Comparison of ENCODE assay signal across 1 cellular context in the genomic region with DNA sequence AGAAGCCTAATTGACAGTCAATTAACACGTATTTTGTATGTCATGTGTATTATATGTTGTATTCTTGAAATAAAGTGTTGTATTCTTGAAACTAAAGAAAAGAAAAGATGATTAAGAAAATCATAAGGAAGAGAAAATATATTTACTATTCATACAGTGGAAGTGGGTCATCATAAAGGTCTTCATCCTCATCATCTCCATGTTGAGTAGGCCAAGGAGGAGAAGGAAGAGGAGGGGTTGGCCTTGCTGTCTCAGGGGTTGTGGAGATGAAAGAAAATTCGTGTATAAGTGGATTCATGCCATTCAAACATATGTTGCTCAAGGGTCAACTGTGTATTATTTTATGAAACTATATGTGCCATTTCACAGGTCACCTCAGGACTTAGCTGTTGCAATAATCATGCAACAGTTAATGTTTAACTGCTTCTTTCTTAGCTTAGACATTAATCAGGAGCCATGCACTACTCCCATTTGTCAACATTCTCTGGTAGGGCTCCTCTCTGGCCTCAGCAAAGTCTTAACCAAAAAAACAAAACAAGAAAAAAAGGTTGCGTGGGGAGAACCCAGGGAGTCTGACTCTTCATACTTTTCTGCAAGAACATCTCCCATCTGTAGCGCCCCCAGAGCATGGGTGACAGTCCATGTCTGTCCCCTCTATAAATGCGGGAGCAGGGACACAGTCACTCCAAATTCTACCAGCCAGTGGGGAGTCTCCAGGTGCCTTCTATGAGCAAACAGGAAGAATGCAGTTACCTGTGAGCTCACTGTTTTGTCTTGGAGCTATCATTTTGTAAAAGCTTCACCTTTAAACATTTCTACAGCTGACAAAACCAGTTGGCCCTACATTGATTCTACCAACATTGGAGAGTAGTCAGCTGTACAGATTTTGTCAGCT.
TF ChIP-seq lines count a peak whose summit lies in the region.

No MANE protein-coding gene starts in this region.

TF ChIP-seq in HepG2, 621 proteins besides CTCF, POLR2A, EP300 and RAD21 (continued from another document and continues in another):
- TF ChIP-seq, protein P1, sequence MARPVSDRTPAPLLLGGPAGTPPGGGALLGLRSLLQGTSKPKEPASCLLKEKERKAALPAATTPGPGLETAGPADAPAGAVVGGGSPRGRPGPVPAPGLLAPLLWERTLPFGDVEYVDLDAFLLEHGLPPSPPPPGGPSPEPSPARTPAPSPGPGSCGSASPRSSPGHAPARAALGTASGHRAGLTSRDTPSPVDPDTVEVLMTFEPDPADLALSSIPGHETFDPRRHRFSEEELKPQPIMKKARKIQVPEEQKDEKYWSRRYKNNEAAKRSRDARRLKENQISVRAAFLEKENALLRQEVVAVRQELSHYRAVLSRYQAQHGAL (CRISPR knock-in tag; IDR thresholded peaks at IDR 0.05; ENCODE audit: not compliant biosample characterization) = no peak
- TF ChIP-seq, protein P2, sequence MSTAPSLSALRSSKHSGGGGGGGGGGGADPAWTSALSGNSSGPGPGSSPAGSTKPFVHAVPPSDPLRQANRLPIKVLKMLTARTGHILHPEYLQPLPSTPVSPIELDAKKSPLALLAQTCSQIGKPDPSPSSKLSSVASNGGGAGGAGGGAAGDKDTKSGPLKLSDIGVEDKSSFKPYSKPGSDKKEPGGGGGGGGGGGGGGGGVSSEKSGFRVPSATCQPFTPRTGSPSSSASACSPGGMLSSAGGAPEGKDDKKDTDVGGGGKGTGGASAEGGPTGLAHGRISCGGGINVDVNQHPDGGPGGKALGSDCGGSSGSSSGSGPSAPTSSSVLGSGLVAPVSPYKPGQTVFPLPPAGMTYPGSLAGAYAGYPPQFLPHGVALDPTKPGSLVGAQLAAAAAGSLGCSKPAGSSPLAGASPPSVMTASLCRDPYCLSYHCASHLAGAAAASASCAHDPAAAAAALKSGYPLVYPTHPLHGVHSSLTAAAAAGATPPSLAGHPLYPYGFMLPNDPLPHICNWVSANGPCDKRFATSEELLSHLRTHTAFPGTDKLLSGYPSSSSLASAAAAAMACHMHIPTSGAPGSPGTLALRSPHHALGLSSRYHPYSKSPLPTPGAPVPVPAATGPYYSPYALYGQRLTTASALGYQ (CRISPR knock-in tag; IDR thresholded peaks at IDR 0.05) = no peak
- no peak for TF ChIP-seq SNRNP70 (IDR thresholded peaks at IDR 0.05; ENCODE audit: low read depth, low read length)
- TF ChIP-seq CENPX (CRISPR knock-in tag; IDR thresholded peaks at IDR 0.05) = no peak
- TF ChIP-seq, protein P3, sequence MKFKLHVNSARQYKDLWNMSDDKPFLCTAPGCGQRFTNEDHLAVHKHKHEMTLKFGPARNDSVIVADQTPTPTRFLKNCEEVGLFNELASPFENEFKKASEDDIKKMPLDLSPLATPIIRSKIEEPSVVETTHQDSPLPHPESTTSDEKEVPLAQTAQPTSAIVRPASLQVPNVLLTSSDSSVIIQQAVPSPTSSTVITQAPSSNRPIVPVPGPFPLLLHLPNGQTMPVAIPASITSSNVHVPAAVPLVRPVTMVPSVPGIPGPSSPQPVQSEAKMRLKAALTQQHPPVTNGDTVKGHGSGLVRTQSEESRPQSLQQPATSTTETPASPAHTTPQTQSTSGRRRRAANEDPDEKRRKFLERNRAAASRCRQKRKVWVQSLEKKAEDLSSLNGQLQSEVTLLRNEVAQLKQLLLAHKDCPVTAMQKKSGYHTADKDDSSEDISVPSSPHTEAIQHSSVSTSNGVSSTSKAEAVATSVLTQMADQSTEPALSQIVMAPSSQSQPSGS (CRISPR knock-in tag; IDR thresholded peaks at IDR 0.05) = peak; percentile 44; the same call in 1 of the 2 replicates
- TF ChIP-seq, protein P4, sequence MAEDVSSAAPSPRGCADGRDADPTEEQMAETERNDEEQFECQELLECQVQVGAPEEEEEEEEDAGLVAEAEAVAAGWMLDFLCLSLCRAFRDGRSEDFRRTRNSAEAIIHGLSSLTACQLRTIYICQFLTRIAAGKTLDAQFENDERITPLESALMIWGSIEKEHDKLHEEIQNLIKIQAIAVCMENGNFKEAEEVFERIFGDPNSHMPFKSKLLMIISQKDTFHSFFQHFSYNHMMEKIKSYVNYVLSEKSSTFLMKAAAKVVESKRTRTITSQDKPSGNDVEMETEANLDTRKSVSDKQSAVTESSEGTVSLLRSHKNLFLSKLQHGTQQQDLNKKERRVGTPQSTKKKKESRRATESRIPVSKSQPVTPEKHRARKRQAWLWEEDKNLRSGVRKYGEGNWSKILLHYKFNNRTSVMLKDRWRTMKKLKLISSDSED (CRISPR knock-in tag; IDR thresholded peaks at IDR 0.05) = no peak
- TF ChIP-seq TBL1XR1 (IDR thresholded peaks at IDR 0.05; ENCODE audit: borderline replicate concordance, low read length, partially characterized antibody) = peak; percentile 57
- TF ChIP-seq ZNF460 (CRISPR knock-in tag; IDR thresholded peaks at IDR 0.05; ENCODE audit: borderline replicate concordance) = no peak
- no peak for TF ChIP-seq SIN3A (IDR thresholded peaks at IDR 0.05; ENCODE audit: borderline replicate concordance, low read depth, low read length)
- no peak for TF ChIP-seq HOXA3 (CRISPR knock-in tag; IDR thresholded peaks at IDR 0.05)
- no peak for TF ChIP-seq ZFP1 (CRISPR knock-in tag; IDR thresholded peaks at IDR 0.05)
- TF ChIP-seq ZNF331 (CRISPR knock-in tag; IDR thresholded peaks at IDR 0.05) = peak; percentile 61; the same call in 1 of the 2 replicates
- TF ChIP-seq, protein P5, sequence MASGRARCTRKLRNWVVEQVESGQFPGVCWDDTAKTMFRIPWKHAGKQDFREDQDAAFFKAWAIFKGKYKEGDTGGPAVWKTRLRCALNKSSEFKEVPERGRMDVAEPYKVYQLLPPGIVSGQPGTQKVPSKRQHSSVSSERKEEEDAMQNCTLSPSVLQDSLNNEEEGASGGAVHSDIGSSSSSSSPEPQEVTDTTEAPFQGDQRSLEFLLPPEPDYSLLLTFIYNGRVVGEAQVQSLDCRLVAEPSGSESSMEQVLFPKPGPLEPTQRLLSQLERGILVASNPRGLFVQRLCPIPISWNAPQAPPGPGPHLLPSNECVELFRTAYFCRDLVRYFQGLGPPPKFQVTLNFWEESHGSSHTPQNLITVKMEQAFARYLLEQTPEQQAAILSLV (CRISPR knock-in tag; IDR thresholded peaks at IDR 0.05; ENCODE audit: borderline replicate concordance) = no peak
- TF ChIP-seq, protein P6, sequence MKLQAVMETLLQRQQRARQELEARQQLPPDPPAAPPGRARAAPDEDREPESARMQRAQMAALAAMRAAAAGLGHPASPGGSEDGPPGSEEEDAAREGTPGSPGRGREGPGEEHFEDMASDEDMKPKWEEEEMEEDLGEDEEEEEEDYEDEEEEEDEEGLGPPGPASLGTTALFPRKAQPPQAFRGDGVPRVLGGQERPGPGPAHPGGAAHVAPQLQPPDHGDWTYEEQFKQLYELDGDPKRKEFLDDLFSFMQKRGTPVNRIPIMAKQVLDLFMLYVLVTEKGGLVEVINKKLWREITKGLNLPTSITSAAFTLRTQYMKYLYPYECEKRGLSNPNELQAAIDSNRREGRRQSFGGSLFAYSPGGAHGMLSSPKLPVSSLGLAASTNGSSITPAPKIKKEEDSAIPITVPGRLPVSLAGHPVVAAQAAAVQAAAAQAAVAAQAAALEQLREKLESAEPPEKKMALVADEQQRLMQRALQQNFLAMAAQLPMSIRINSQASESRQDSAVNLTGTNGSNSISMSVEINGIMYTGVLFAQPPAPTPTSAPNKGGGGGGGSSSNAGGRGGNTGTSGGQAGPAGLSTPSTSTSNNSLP (IDR thresholded peaks at IDR 0.05; ENCODE audit: low read depth, low read length) = peak; percentile 85
- TF ChIP-seq REXO4 (CRISPR knock-in tag; IDR thresholded peaks at IDR 0.05; ENCODE audit: borderline replicate concordance) = no peak
- TF ChIP-seq, protein P7, sequence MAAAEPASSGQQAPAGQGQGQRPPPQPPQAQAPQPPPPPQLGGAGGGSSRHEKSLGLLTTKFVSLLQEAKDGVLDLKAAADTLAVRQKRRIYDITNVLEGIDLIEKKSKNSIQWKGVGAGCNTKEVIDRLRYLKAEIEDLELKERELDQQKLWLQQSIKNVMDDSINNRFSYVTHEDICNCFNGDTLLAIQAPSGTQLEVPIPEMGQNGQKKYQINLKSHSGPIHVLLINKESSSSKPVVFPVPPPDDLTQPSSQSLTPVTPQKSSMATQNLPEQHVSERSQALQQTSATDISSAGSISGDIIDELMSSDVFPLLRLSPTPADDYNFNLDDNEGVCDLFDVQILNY (CRISPR knock-in tag; conservative IDR thresholded peaks at IDR 0.05) = no peak
- TF ChIP-seq ZNF260 (CRISPR knock-in tag; IDR thresholded peaks at IDR 0.05; ENCODE audit: borderline replicate concordance, low read depth) = no peak
- TF ChIP-seq, protein P8, sequence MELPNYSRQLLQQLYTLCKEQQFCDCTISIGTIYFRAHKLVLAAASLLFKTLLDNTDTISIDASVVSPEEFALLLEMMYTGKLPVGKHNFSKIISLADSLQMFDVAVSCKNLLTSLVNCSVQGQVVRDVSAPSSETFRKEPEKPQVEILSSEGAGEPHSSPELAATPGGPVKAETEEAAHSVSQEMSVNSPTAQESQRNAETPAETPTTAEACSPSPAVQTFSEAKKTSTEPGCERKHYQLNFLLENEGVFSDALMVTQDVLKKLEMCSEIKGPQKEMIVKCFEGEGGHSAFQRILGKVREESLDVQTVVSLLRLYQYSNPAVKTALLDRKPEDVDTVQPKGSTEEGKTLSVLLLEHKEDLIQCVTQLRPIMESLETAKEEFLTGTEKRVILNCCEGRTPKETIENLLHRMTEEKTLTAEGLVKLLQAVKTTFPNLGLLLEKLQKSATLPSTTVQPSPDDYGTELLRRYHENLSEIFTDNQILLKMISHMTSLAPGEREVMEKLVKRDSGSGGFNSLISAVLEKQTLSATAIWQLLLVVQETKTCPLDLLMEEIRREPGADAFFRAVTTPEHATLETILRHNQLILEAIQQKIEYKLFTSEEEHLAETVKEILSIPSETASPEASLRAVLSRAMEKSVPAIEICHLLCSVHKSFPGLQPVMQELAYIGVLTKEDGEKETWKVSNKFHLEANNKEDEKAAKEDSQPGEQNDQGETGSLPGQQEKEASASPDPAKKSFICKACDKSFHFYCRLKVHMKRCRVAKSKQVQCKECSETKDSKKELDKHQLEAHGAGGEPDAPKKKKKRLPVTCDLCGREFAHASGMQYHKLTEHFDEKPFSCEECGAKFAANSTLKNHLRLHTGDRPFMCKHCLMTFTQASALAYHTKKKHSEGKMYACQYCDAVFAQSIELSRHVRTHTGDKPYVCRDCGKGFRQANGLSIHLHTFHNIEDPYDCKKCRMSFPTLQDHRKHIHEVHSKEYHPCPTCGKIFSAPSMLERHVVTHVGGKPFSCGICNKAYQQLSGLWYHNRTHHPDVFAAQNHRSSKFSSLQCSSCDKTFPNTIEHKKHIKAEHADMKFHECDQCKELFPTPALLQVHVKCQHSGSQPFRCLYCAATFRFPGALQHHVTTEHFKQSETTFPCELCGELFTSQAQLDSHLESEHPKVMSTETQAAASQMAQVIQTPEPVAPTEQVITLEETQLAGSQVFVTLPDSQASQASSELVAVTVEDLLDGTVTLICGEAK (IDR thresholded peaks at IDR 0.05) = no peak
- TF ChIP-seq, protein P8 (CRISPR knock-in tag; IDR thresholded peaks at IDR 0.05) = no peak
- TF ChIP-seq, protein P9, sequence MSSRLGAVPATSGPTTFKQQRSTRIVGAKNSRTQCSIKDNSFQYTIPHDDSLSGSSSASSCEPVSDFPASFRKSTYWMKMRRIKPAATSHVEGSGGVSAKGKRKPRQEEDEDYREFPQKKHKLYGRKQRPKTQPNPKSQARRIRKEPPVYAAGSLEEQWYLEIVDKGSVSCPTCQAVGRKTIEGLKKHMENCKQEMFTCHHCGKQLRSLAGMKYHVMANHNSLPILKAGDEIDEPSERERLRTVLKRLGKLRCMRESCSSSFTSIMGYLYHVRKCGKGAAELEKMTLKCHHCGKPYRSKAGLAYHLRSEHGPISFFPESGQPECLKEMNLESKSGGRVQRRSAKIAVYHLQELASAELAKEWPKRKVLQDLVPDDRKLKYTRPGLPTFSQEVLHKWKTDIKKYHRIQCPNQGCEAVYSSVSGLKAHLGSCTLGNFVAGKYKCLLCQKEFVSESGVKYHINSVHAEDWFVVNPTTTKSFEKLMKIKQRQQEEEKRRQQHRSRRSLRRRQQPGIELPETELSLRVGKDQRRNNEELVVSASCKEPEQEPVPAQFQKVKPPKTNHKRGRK (CRISPR knock-in tag; IDR thresholded peaks at IDR 0.05) = no peak
- TF ChIP-seq, protein P10, sequence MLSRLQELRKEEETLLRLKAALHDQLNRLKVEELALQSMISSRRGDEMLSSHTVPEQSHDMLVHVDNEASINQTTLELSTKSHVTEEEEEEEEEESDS (CRISPR knock-in tag; IDR thresholded peaks at IDR 0.05; ENCODE audit: borderline replicate concordance) = no peak
- TF ChIP-seq, protein P11, sequence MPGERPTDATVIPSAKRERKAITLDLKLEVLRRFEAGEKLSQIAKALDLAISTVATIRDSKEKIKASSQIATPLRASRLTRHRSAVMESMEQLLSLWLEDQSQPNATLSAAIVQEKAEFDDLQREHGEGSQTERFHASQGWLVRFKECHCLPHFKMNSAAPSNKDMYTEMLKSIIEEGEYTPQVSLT (CRISPR knock-in tag; IDR thresholded peaks at IDR 0.05; ENCODE audit: borderline replicate concordance, low read depth) = no peak
- no peak for TF ChIP-seq ZNF546 (CRISPR knock-in tag; conservative IDR thresholded peaks at IDR 0.05)
- TF ChIP-seq NCOA5 (CRISPR knock-in tag; IDR thresholded peaks at IDR 0.05) = no peak
- TF ChIP-seq SMC3 (IDR thresholded peaks at IDR 0.05; ENCODE audit: low read length) = peak; percentile 7; the same call in 1 of the 2 replicates
- no peak for TF ChIP-seq NFIC (IDR thresholded peaks at IDR 0.05; ENCODE audit: low read length)
- no peak for TF ChIP-seq CC2D1A (CRISPR knock-in tag; IDR thresholded peaks at IDR 0.05)
- TF ChIP-seq ZNF296 (CRISPR knock-in tag; conservative IDR thresholded peaks at IDR 0.05) = no peak
- no peak for TF ChIP-seq FOXK1 (CRISPR knock-in tag; IDR thresholded peaks at IDR 0.05; ENCODE audit: borderline replicate concordance, low read depth)
- no peak for TF ChIP-seq FOXP1 (IDR thresholded peaks at IDR 0.05)
- peak; percentile 55; the same call in 1 of the 2 replicates for TF ChIP-seq FOXP1 (CRISPR knock-in tag; IDR thresholded peaks at IDR 0.05)
- TF ChIP-seq POLR2G (IDR thresholded peaks at IDR 0.05; ENCODE audit: low read depth, low read length) = no peak
- TF ChIP-seq CHD2 (IDR thresholded peaks at IDR 0.05; ENCODE audit: low read depth, low read length) = no peak
